Comparison of ENCODE assay signal across 7 cellular contexts in the genomic region with DNA sequence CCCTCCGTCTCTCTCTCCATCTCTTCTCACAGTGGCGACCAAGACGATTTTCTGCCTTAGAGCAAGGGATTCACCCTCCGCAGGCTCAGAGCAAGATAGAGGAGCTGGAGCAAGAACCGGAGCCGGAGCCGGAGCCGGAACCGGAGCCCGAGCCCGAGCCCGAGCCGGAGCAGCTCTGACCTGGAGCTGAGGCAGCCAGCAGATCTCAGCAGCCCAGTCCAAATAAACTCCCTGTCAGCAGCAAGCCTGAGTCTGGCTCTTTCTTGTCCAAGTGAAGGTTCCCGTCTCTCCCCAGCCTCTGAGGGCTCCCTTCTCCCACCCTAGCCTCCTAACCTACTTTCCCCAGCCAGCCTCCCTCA. TPM values are rescaled to one million over a fixed set of nuclear protein-coding genes. Genes with fewer than 3 reads are reported as not detected.
DNase-seq lines count a peak whose midpoint lies in the region; ATAC-seq and TF ChIP-seq lines count a peak whose summit lies in the region.

No MANE protein-coding gene starts in this region.

- H3K4me3 ChIP-seq in GM23338 (peak overlapping the region; percentile 71), rectal smooth muscle tissue (ENCODE audit: low read length) (peak overlapping the region; percentile 69)

- ATAC-seq in GM23338 (peak; percentile 37), T-helper 17 cell (no peak), GM19328 (IDR thresholded peaks at IDR 0.05; ENCODE audit: unreplicated experiment) (no peak), HG03139 (IDR thresholded peaks at IDR 0.05; ENCODE audit: unreplicated experiment) (no peak)

- H3K79me2 ChIP-seq in GM23338 (replicated peaks; ENCODE audit: insufficient read depth) = no peaks in the 10 kb centered on the region

- H3K4me2 ChIP-seq in GM23338 = peak overlapping the region; percentile 99

- DNase-seq in GM23338 (ENCODE audit: low spot score) = peak; percentile 77
- no peak for DNase-seq in T-helper 17 cell
- peak; percentile 24 for DNase-seq in glomerular visceral epithelial cell (ENCODE audit: extremely low spot score)
- DNase-seq in SIG-M5 treated with dmso at 0.1 percent for 504 hours (lab: John Stamatoyannopoulos, UW; ENCODE audit: unreplicated experiment) = no peak

- H3K9me3 ChIP-seq in T-helper 17 cell (ENCODE audit: control insufficient read depth, low read length, poor library complexity, severe bottlenecking) = no peaks in the 10 kb centered on the region

- H4K20me1 ChIP-seq in GM23338 (replicated peaks; ENCODE audit: insufficient read depth) = no peaks in the 10 kb centered on the region

- peak overlapping the region; percentile 99 for H2AFZ ChIP-seq in GM23338

- peaks cover 7% of the 10 kb centered on the region; the same call in 2 of the 3 replicates for H3K36me3 Mint-ChIP-seq in GM23338 (ENCODE audit: low read depth)
- H3K36me3 Mint-ChIP-seq in T-helper 17 cell (ENCODE audit: low read depth) = peaks cover 11% of the 10 kb centered on the region

- H3K27ac Mint-ChIP-seq in GM23338 (no peak overlapping the region; the same call in 1 of the 2 replicates), T-helper 17 cell (peak overlapping the region; percentile 77)

- H3K36me3 ChIP-seq in GM23338 (ENCODE audit: insufficient read depth) = no peaks in the 10 kb centered on the region
- no peaks in the 10 kb centered on the region for H3K36me3 ChIP-seq in rectal smooth muscle tissue (ENCODE audit: control insufficient read depth, insufficient read depth, low read length)

- H3K4me1 Mint-ChIP-seq in GM23338 (peaks cover 46% of the 10 kb centered on the region), T-helper 17 cell (peaks cover 25% of the 10 kb centered on the region)

- H3F3A ChIP-seq in GM23338 (replicated peaks; ENCODE audit: low read depth) = peaks cover 12% of the 10 kb centered on the region; the same call in 1 of the 2 replicates

- no peak for TF ChIP-seq CTCF in GM23338 (conservative IDR thresholded peaks at IDR 0.05; ENCODE audit: low read depth in 2 of 2)

- H3K9ac ChIP-seq in rectal smooth muscle tissue (ENCODE audit: low read length) = no peak overlapping the region

- no peak overlapping the region for H3K27ac ChIP-seq in GM23338 (ENCODE audit: low read depth)
- H3K27ac ChIP-seq in rectal smooth muscle tissue (ENCODE audit: low read depth, low read length) = peak overlapping the region; percentile 93

- peak overlapping the region; percentile 89 for H3K4me3 Mint-ChIP-seq in GM23338
- peak overlapping the region; percentile 96 for H3K4me3 Mint-ChIP-seq in T-helper 17 cell

- H3K9me2 ChIP-seq in GM23338 (ENCODE audit: insufficient read depth) = no peaks in the 10 kb centered on the region

- H3K27me3 ChIP-seq in GM23338 (ENCODE audit: insufficient read depth) (peaks cover 55% of the 10 kb centered on the region), rectal smooth muscle tissue (ENCODE audit: control insufficient read depth, insufficient read depth, low read length) (peaks cover 2% of the 10 kb centered on the region)

- H3K4me1 ChIP-seq in GM23338 (ENCODE audit: insufficient read depth) = peaks cover 8% of the 10 kb centered on the region
- H3K4me1 ChIP-seq in rectal smooth muscle tissue (ENCODE audit: control insufficient read depth, insufficient read depth, low read length) = peaks cover 8% of the 10 kb centered on the region

- H3K9me3 Mint-ChIP-seq in GM23338 = no peaks in the 10 kb centered on the region; the same call in 2 of the 3 replicates

- H3K27me3 Mint-ChIP-seq in GM23338 (ENCODE audit: insufficient read depth, low read depth, poor library complexity) (peaks cover 55% of the 10 kb centered on the region), T-helper 17 cell (peaks cover 32% of the 10 kb centered on the region)

TF ChIP-seq in GM23338, 12 proteins besides CTCF, POLR2A, EP300 and RAD21:
- TF ChIP-seq, protein P1, sequence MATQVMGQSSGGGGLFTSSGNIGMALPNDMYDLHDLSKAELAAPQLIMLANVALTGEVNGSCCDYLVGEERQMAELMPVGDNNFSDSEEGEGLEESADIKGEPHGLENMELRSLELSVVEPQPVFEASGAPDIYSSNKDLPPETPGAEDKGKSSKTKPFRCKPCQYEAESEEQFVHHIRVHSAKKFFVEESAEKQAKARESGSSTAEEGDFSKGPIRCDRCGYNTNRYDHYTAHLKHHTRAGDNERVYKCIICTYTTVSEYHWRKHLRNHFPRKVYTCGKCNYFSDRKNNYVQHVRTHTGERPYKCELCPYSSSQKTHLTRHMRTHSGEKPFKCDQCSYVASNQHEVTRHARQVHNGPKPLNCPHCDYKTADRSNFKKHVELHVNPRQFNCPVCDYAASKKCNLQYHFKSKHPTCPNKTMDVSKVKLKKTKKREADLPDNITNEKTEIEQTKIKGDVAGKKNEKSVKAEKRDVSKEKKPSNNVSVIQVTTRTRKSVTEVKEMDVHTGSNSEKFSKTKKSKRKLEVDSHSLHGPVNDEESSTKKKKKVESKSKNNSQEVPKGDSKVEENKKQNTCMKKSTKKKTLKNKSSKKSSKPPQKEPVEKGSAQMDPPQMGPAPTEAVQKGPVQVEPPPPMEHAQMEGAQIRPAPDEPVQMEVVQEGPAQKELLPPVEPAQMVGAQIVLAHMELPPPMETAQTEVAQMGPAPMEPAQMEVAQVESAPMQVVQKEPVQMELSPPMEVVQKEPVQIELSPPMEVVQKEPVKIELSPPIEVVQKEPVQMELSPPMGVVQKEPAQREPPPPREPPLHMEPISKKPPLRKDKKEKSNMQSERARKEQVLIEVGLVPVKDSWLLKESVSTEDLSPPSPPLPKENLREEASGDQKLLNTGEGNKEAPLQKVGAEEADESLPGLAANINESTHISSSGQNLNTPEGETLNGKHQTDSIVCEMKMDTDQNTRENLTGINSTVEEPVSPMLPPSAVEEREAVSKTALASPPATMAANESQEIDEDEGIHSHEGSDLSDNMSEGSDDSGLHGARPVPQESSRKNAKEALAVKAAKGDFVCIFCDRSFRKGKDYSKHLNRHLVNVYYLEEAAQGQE (IDR thresholded peaks at IDR 0.05; ENCODE audit: unreplicated experiment) = no peak
- TF ChIP-seq JUNB (IDR thresholded peaks at IDR 0.05; ENCODE audit: unreplicated experiment) (no peak), POLR2AphosphoS5 (IDR thresholded peaks at IDR 0.05; ENCODE audit: low read depth) (no peak), EZH2phosphoT487 (IDR thresholded peaks at IDR 0.05; ENCODE audit: unreplicated experiment) (no peak)
TF ChIP-seq in GM23338: peak in this region for 0.

RNA-seq across cellular contexts. Expression of a gene that starts 5.9 kb away (rescaled TPM):
- 1.0 and 4.7 TPM in 2 replicates for total RNA-seq in GM23338 (2014; rRNA removed; shearing (Covaris generic))
- polyA plus RNA-seq in GM23338 (2016; fragmentation: Nextera tagmentation; extraction: Ambion mirVana) = 3.7 and 3.9 TPM in 2 replicates
- 1 to 10 TPM; 3.8 to 4.6 TPM for total RNA-seq in T-helper 17 cell

RNA-seq across cellular contexts. Expression of a gene that starts 11.1 kb away (rescaled TPM):
- total RNA-seq in GM23338 (2014; rRNA removed; shearing (Covaris generic)) = 1.5 and 2.2 TPM in 2 replicates
- 2.0 and 2.1 TPM in 2 replicates for polyA plus RNA-seq in GM23338 (2016; fragmentation: Nextera tagmentation; extraction: Ambion mirVana)
- total RNA-seq in T-helper 17 cell = 100 to 1,000 TPM; 187 to 205 TPM

RNA-seq across cellular contexts. Expression of a gene that starts 12.0 kb away (rescaled TPM):
- 82.4 and 111 TPM in 2 replicates for total RNA-seq in GM23338 (2014; rRNA removed; shearing (Covaris generic))
- polyA plus RNA-seq in GM23338 (2016; fragmentation: Nextera tagmentation; extraction: Ambion mirVana) = 238 and 270 TPM in 2 replicates
- total RNA-seq in T-helper 17 cell = 10 to 100 TPM in 1 of 2 donors, 1 to 10 TPM in 1; 7.0 to 12.0 TPM

RNA-seq across cellular contexts. Expression of a gene that starts 25.2 kb away (rescaled TPM):
- 289 and 292 TPM in 2 replicates for total RNA-seq in GM23338 (2014; rRNA removed; shearing (Covaris generic))
- polyA plus RNA-seq in GM23338 (2016; fragmentation: Nextera tagmentation; extraction: Ambion mirVana) = 280 and 283 TPM in 2 replicates
- 100 to 1,000 TPM; 104 to 108 TPM for total RNA-seq in T-helper 17 cell

RNA-seq across cellular contexts. Expression of a gene that starts 43.4 kb away (rescaled TPM):
- 3.0 and 5.0 TPM in 2 replicates for total RNA-seq in GM23338 (2014; rRNA removed; shearing (Covaris generic))
- polyA plus RNA-seq in GM23338 (2016; fragmentation: Nextera tagmentation; extraction: Ambion mirVana) = 4.7 and 5.0 TPM in 2 replicates
- total RNA-seq in T-helper 17 cell = under 1 TPM in 1 of 2 donors, not detected in 1; 0.63 TPM

Comparison
In these comparisons a context has a peak if more than half of its experiments do, and no peak if none do; other contexts are left out.
1. DNase-seq: peak in GM23338 (single experiment) and glomerular visceral epithelial cell (single experiment); none in T-helper 17 cell (0 of 3) and SIG-M5 treated with dmso at 0.1 percent for 504 hours (single experiment).
2. RNA of a gene that starts 11.1 kb away (total RNA-seq): 187 to 205 TPM in T-helper 17 cell; 1.5 to 2.2 TPM in GM23338; every median in the first group is over 10 times any median in the second.